In the genomic region with DNA sequence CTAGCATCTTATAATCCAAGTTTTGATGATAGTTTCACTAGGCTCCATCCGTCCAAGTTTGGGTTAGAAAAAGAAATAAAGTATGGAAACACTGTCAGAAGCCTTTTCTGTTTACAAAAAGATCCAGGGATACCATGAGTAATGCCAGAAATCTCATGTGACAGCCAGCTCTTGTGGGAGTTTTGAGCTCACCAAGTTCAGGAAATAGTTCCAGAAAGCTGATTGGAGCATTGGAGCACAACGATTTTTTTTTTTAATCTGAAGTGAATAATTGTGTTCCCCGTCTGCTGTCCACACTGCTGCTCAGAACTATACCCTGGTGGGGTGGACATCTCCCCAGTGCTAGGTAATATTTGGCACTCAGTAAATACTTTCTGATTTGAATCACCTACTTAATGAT, we compare ENCODE assay signal across 12 cellular contexts.
DNase-seq lines count a peak whose midpoint lies in the region; ATAC-seq and TF ChIP-seq lines count a peak whose summit lies in the region.
"Had no signal": no experiment of that assay in that cellular context is flagged by ENCODE, and none has a peak within 500 bp of the region (broad histone marks: within the 10 kb centered on the region; RNA-seq: fewer than 3 reads in every experiment).

No MANE protein-coding gene starts in this region.

- DNase-seq in H4 (ENCODE audit: low spot score), result peak; percentile 86
- no peak for DNase-seq in chondrocyte (ENCODE audit: low spot score)
- peak; percentile 67 for DNase-seq in kidney epithelial cell (ENCODE audit: low read depth)
- no peak for DNase-seq in NCI-H82 treated with DMSO at 0.1 percent for 48 hours (lab: John Stamatoyannopoulos, UW; ENCODE audit: unreplicated experiment)
- no peak for DNase-seq in NCI-H748 treated with DMSO at 0.1 percent for 48 hours (lab: John Stamatoyannopoulos, UW)
- no peak for DNase-seq in KBM-7
- DNase-seq: natural killer cell, NCI-H69, WERI-Rb-1 had no signal

- no peak overlapping the region for H3K4me3 Mint-ChIP-seq in chondrocyte (ENCODE audit: unreplicated experiment)
- H3K4me3 Mint-ChIP-seq in activated T-helper 17 cell treated with anti-CD3 and anti-CD28 coated beads, Interleukin-2, amount 50 U/mL, for 72 hours, result no peak overlapping the region
- H3K4me3 Mint-ChIP-seq: natural killer cell; stimulated activated effector memory CD8-positive, alpha-beta T cell treated with anti-CD3 and anti-CD28 coated beads, Interleukin-12 subunit alpha, Interleukin-12 subunit beta, amount 100 ng/mL, for 72 hours had no signal

- no peaks in the 10 kb centered on the region for H3K36me3 ChIP-seq in kidney epithelial cell (ENCODE audit: control insufficient read depth, insufficient read depth, low read length)
- H3K36me3 ChIP-seq in stomach smooth muscle (ENCODE audit: control insufficient read depth in 2 of 2, insufficient read depth in 2 of 2, low read length in 2 of 2), result no peaks in the 10 kb centered on the region
- H3K36me3 ChIP-seq: WERI-Rb-1 had no signal

- H3K27me3 ChIP-seq in kidney epithelial cell (ENCODE audit: control insufficient read depth, insufficient read depth, low read length) (no peaks in the 10 kb centered on the region), stomach smooth muscle (ENCODE audit: control insufficient read depth in 1 of 2, insufficient read depth in 2 of 2, low read length in 2 of 2) (no peaks in the 10 kb centered on the region)

- no peaks in the 10 kb centered on the region for H3K27me3 Mint-ChIP-seq in chondrocyte (ENCODE audit: low read depth)
- no peaks in the 10 kb centered on the region for H3K27me3 Mint-ChIP-seq in activated T-helper 17 cell treated with anti-CD3 and anti-CD28 coated beads, Interleukin-2, amount 50 U/mL, for 72 hours

- no peak for TF ChIP-seq CTCF in chondrocyte (IDR thresholded peaks at IDR 0.05)
- TF ChIP-seq CTCF in kidney epithelial cell (IDR thresholded peaks at IDR 0.05; ENCODE audit: insufficient read depth, low read length, poor library complexity, severe bottlenecking), result no peak

- peak overlapping the region; percentile 90 for H3K27ac Mint-ChIP-seq in chondrocyte (ENCODE audit: unreplicated experiment)
- H3K27ac Mint-ChIP-seq in activated T-helper 17 cell treated with anti-CD3 and anti-CD28 coated beads, Interleukin-2, amount 50 U/mL, for 72 hours, result no peak overlapping the region
- H3K27ac Mint-ChIP-seq: natural killer cell; stimulated activated effector memory CD8-positive, alpha-beta T cell treated with anti-CD3 and anti-CD28 coated beads, Interleukin-12 subunit alpha, Interleukin-12 subunit beta, amount 100 ng/mL, for 72 hours had no signal

- H3K4me3 ChIP-seq in kidney epithelial cell (ENCODE audit: low read depth, low read length) (no peak overlapping the region), stomach smooth muscle (ENCODE audit: low read length in 2 of 2) (no peak overlapping the region)

- no peaks in the 10 kb centered on the region for H3K9me3 ChIP-seq in stomach smooth muscle (ENCODE audit: control insufficient read depth in 2 of 2, low read length in 2 of 2)

- no peaks in the 10 kb centered on the region for H3K36me3 Mint-ChIP-seq in chondrocyte (ENCODE audit: low read depth)
- no peaks in the 10 kb centered on the region for H3K36me3 Mint-ChIP-seq in activated T-helper 17 cell treated with anti-CD3 and anti-CD28 coated beads, Interleukin-2, amount 50 U/mL, for 72 hours (ENCODE audit: low read depth)
- H3K36me3 Mint-ChIP-seq: natural killer cell; stimulated activated effector memory CD8-positive, alpha-beta T cell treated with anti-CD3 and anti-CD28 coated beads, Interleukin-12 subunit alpha, Interleukin-12 subunit beta, amount 100 ng/mL, for 72 hours had no signal

- H3K4me1 Mint-ChIP-seq in chondrocyte (ENCODE audit: low read depth), result peaks cover 32% of the 10 kb centered on the region
- H3K4me1 Mint-ChIP-seq in activated T-helper 17 cell treated with anti-CD3 and anti-CD28 coated beads, Interleukin-2, amount 50 U/mL, for 72 hours, result no peaks in the 10 kb centered on the region
- H3K4me1 Mint-ChIP-seq: natural killer cell; stimulated activated effector memory CD8-positive, alpha-beta T cell treated with anti-CD3 and anti-CD28 coated beads, Interleukin-12 subunit alpha, Interleukin-12 subunit beta, amount 100 ng/mL, for 72 hours had no signal

- no peak for ATAC-seq in activated T-helper 17 cell treated with anti-CD3 and anti-CD28 coated beads, Interleukin-2, amount 50 U/mL, for 72 hours (replicated peaks)
- ATAC-seq: natural killer cell; stimulated activated effector memory CD8-positive, alpha-beta T cell treated with anti-CD3 and anti-CD28 coated beads, Interleukin-12 subunit alpha, Interleukin-12 subunit beta, amount 100 ng/mL, for 72 hours had no signal

- no peaks in the 10 kb centered on the region for H3K9me3 Mint-ChIP-seq in chondrocyte (ENCODE audit: low read depth)
- H3K9me3 Mint-ChIP-seq in activated T-helper 17 cell treated with anti-CD3 and anti-CD28 coated beads, Interleukin-2, amount 50 U/mL, for 72 hours, result no peaks in the 10 kb centered on the region

- in situ Hi-C loops in KBM-7 (cut with MboI; ENCODE audit: low pct_unique_long_range_greater_than_20kb, low sequenced_read_pairs), result no loop called here

- H3K27ac ChIP-seq in stomach smooth muscle (ENCODE audit: low read length), result peak overlapping the region; percentile 1
- H3K27ac ChIP-seq: WERI-Rb-1 had no signal

- H3K9ac ChIP-seq in stomach smooth muscle (ENCODE audit: low read length in 2 of 2), result no peak overlapping the region

- H3K4me1 ChIP-seq in stomach smooth muscle (ENCODE audit: control insufficient read depth, insufficient read depth, low read length), result peaks cover 3% of the 10 kb centered on the region

Comparison
In these comparisons a context has a peak if more than half of its experiments do, and no peak if none do; other contexts are left out.
1. DNase-seq: peak in H4 (single experiment) and kidney epithelial cell (single experiment); none in chondrocyte (single experiment), NCI-H82 treated with DMSO at 0.1 percent for 48 hours (single experiment), NCI-H748 treated with DMSO at 0.1 percent for 48 hours (single experiment) and KBM-7 (single experiment).